Comparison of ENCODE assay signal across 2 cellular contexts in genomic region chr6:101086473-101086872, GRCh38.
TF ChIP-seq lines count a peak whose summit lies in the region.

No MANE protein-coding gene starts in this region.

TF ChIP-seq in GM23338, 12 proteins besides CTCF, POLR2A, EP300 and RAD21 (continued from another document):
- TF ChIP-seq ZNF462 (CRISPR knock-in tag; IDR thresholded peaks at IDR 0.05) = peak; percentile 77

TF ChIP-seq in IMR-90, 13 proteins besides CTCF, POLR2A, EP300 and RAD21 (continued from another document):
- TF ChIP-seq USF2 (IDR thresholded peaks at IDR 0.05; ENCODE audit: low read depth, low read length) = no peak
- TF ChIP-seq MXI1 (IDR thresholded peaks at IDR 0.05; ENCODE audit: borderline replicate concordance, low read depth, low read length) = no peak
- no peak for TF ChIP-seq ELK1 (IDR thresholded peaks at IDR 0.05; ENCODE audit: borderline replicate concordance, low read depth, low read length)
- no peak for TF ChIP-seq MAFK (IDR thresholded peaks at IDR 0.05; ENCODE audit: low read depth, low read length)
- no peak for TF ChIP-seq BHLHE40 (IDR thresholded peaks at IDR 0.05; ENCODE audit: low read depth, low read length)
- TF ChIP-seq NFE2L2 (IDR thresholded peaks at IDR 0.05; ENCODE audit: low read depth, low read length) = no peak
- no peak for TF ChIP-seq CEBPB (IDR thresholded peaks at IDR 0.05; ENCODE audit: low read depth, low read length)
- TF ChIP-seq FOS (IDR thresholded peaks at IDR 0.05; ENCODE audit: low read depth, low read length) = no peak
